2 cellular contexts compared by ENCODE assay signal in the genomic region with DNA sequence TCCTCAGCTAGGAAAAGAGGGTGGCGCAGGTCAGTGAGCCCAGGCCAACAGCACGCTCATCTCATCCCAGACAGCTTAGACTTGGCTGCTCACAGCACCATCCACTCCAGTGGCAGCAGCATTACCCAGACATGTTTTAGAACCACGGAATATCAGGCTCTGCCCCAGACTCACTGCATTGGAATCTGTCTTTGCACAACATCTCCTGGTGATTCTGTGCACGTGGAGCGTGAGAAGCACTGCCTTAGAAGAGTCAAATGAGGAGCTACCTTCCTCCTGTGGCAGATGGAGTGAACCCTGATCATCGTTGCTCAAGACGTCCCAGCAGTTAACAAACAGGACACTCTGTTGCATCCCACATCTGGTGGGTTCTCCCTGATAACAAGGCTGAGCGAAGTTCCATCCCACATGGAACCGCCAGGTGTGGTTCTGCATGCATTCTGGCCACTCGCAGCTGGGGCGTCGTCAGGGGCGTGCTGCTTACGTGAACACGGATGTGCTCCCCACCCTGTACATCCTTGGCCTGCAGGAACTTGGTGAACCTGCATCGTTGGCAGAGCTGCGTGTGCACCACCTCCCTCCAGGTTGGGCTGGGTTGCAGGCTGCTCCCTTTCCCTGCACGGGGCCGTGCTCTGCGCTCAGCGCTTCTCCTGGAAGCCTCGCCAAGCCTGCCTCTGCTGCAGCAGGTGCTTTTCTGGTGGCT.
TF ChIP-seq lines count a peak whose summit lies in the region.

No MANE protein-coding gene starts in this region.

TF ChIP-seq in IMR-90, 13 proteins besides CTCF, POLR2A, EP300 and RAD21:
- TF ChIP-seq, protein P1, sequence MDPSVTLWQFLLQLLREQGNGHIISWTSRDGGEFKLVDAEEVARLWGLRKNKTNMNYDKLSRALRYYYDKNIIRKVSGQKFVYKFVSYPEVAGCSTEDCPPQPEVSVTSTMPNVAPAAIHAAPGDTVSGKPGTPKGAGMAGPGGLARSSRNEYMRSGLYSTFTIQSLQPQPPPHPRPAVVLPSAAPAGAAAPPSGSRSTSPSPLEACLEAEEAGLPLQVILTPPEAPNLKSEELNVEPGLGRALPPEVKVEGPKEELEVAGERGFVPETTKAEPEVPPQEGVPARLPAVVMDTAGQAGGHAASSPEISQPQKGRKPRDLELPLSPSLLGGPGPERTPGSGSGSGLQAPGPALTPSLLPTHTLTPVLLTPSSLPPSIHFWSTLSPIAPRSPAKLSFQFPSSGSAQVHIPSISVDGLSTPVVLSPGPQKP (IDR thresholded peaks at IDR 0.05; ENCODE audit: borderline replicate concordance, low read depth, low read length) = no peak
- peak; percentile 76 for TF ChIP-seq CEBPB (IDR thresholded peaks at IDR 0.05; ENCODE audit: low read depth, low read length)
- TF ChIP-seq BHLHE40 (IDR thresholded peaks at IDR 0.05; ENCODE audit: low read depth, low read length) = peak; percentile 35; the same call in 1 of the 2 replicates

TF ChIP-seq in GM23338, 12 proteins besides CTCF, POLR2A, EP300 and RAD21:
- TF ChIP-seq, protein P2, sequence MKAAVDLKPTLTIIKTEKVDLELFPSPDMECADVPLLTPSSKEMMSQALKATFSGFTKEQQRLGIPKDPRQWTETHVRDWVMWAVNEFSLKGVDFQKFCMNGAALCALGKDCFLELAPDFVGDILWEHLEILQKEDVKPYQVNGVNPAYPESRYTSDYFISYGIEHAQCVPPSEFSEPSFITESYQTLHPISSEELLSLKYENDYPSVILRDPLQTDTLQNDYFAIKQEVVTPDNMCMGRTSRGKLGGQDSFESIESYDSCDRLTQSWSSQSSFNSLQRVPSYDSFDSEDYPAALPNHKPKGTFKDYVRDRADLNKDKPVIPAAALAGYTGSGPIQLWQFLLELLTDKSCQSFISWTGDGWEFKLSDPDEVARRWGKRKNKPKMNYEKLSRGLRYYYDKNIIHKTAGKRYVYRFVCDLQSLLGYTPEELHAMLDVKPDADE (IDR thresholded peaks at IDR 0.05) = no peak
- TF ChIP-seq NANOG (IDR thresholded peaks at IDR 0.05; ENCODE audit: borderline replicate concordance) = no peak
- no peak for TF ChIP-seq POLR2AphosphoS5 (IDR thresholded peaks at IDR 0.05; ENCODE audit: low read depth)
- TF ChIP-seq, protein P3, sequence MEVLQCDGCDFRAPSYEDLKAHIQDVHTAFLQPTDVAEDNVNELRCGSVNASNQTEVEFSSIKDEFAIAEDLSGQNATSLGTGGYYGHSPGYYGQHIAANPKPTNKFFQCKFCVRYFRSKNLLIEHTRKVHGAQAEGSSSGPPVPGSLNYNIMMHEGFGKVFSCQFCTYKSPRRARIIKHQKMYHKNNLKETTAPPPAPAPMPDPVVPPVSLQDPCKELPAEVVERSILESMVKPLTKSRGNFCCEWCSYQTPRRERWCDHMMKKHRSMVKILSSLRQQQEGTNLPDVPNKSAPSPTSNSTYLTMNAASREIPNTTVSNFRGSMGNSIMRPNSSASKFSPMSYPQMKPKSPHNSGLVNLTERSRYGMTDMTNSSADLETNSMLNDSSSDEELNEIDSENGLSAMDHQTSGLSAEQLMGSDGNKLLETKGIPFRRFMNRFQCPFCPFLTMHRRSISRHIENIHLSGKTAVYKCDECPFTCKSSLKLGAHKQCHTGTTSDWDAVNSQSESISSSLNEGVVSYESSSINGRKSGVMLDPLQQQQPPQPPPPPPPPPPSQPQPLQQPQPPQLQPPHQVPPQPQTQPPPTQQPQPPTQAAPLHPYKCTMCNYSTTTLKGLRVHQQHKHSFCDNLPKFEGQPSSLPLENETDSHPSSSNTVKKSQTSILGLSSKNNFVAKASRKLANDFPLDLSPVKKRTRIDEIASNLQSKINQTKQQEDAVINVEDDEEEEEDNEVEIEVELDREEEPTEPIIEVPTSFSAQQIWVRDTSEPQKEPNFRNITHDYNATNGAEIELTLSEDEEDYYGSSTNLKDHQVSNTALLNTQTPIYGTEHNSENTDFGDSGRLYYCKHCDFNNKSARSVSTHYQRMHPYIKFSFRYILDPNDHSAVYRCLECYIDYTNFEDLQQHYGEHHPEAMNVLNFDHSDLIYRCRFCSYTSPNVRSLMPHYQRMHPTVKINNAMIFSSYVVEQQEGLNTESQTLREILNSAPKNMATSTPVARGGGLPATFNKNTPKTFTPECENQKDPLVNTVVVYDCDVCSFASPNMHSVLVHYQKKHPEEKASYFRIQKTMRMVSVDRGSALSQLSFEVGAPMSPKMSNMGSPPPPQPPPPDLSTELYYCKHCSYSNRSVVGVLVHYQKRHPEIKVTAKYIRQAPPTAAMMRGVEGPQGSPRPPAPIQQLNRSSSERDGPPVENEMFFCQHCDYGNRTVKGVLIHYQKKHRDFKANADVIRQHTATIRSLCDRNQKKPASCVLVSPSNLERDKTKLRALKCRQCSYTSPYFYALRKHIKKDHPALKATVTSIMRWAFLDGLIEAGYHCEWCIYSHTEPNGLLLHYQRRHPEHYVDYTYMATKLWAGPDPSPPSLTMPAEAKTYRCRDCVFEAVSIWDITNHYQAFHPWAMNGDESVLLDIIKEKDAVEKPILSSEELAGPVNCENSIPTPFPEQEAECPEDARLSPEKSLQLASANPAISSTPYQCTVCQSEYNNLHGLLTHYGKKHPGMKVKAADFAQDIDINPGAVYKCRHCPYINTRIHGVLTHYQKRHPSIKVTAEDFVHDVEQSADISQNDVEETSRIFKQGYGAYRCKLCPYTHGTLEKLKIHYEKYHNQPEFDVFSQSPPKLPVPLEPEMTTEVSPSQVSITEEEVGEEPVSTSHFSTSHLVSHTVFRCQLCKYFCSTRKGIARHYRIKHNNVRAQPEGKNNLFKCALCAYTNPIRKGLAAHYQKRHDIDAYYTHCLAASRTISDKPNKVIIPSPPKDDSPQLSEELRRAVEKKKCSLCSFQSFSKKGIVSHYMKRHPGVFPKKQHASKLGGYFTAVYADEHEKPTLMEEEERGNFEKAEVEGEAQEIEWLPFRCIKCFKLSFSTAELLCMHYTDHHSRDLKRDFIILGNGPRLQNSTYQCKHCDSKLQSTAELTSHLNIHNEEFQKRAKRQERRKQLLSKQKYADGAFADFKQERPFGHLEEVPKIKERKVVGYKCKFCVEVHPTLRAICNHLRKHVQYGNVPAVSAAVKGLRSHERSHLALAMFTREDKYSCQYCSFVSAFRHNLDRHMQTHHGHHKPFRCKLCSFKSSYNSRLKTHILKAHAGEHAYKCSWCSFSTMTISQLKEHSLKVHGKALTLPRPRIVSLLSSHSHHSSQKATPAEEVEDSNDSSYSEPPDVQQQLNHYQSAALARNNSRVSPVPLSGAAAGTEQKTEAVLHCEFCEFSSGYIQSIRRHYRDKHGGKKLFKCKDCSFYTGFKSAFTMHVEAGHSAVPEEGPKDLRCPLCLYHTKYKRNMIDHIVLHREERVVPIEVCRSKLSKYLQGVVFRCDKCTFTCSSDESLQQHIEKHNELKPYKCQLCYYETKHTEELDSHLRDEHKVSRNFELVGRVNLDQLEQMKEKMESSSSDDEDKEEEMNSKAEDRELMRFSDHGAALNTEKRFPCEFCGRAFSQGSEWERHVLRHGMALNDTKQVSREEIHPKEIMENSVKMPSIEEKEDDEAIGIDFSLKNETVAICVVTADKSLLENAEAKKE (CRISPR knock-in tag; IDR thresholded peaks at IDR 0.05) = no peak
- TF ChIP-seq ZNF114 (CRISPR knock-in tag; IDR thresholded peaks at IDR 0.05) = no peak
- no peak for TF ChIP-seq STAT1 (IDR thresholded peaks at IDR 0.05; ENCODE audit: unreplicated experiment)
- no peak for TF ChIP-seq CREB1 (CRISPR knock-in tag; IDR thresholded peaks at IDR 0.05; ENCODE audit: low read depth)
- no peak for TF ChIP-seq EZH2 (IDR thresholded peaks at IDR 0.05; ENCODE audit: low read depth, unreplicated experiment)
- TF ChIP-seq ZNF331 (CRISPR knock-in tag; IDR thresholded peaks at IDR 0.05; ENCODE audit: low read depth) = no peak
- TF ChIP-seq JUNB (IDR thresholded peaks at IDR 0.05; ENCODE audit: unreplicated experiment) = no peak
- TF ChIP-seq EZH2phosphoT487 (IDR thresholded peaks at IDR 0.05; ENCODE audit: unreplicated experiment) = no peak
- TF ChIP-seq, protein P4, sequence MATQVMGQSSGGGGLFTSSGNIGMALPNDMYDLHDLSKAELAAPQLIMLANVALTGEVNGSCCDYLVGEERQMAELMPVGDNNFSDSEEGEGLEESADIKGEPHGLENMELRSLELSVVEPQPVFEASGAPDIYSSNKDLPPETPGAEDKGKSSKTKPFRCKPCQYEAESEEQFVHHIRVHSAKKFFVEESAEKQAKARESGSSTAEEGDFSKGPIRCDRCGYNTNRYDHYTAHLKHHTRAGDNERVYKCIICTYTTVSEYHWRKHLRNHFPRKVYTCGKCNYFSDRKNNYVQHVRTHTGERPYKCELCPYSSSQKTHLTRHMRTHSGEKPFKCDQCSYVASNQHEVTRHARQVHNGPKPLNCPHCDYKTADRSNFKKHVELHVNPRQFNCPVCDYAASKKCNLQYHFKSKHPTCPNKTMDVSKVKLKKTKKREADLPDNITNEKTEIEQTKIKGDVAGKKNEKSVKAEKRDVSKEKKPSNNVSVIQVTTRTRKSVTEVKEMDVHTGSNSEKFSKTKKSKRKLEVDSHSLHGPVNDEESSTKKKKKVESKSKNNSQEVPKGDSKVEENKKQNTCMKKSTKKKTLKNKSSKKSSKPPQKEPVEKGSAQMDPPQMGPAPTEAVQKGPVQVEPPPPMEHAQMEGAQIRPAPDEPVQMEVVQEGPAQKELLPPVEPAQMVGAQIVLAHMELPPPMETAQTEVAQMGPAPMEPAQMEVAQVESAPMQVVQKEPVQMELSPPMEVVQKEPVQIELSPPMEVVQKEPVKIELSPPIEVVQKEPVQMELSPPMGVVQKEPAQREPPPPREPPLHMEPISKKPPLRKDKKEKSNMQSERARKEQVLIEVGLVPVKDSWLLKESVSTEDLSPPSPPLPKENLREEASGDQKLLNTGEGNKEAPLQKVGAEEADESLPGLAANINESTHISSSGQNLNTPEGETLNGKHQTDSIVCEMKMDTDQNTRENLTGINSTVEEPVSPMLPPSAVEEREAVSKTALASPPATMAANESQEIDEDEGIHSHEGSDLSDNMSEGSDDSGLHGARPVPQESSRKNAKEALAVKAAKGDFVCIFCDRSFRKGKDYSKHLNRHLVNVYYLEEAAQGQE (IDR thresholded peaks at IDR 0.05; ENCODE audit: unreplicated experiment) = no peak
TF ChIP-seq in GM23338: peak in this region for 0.
